13 cellular contexts compared by ENCODE assay signal in the genomic region with DNA sequence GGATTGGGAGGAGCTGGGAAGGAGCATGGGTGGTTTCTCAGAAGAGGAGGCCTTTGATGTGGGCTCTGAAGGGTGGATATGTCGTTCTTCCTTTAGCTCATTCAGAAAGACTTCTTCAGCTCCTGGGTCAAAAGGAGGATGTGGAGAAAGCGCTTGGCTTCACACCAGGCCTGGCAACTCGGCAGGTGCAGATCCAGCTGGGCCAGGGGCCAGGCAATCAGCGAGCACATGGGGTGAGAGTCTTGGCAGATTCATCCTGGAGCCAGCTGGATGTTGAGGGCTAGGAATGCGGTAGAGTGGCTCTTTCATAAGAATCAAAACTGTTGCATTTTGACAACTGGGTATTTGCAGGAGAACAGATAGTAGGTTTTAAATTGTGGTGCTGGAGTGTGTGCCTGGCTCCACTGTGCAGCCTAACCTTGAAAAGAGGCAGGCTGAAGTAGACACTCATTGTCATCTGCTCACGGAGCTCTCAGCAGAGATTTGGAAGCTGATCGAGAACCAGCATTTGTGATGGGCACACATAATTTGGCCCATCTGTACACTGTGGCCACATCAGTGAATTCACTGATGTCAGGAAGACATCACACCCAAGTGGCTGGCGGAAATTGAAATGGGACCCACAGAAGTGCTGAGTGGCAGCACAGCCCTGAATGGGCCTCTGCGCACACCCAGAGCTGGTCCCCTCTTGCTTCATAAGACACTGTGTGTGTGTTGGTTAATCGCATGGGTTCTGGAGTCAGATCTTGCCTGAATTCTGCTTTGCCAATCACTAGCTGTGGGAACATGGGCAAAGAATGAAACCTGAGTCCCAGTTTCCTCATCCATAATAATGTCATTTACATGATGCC.
DNase-seq lines count a peak whose midpoint lies in the region; ATAC-seq, FAIRE-seq and TF ChIP-seq lines count a peak whose summit lies in the region.
"Had no signal": no experiment of that assay in that cellular context is flagged by ENCODE, and none has a peak within 500 bp of the region (broad histone marks: within the 10 kb centered on the region; RNA-seq: fewer than 3 reads in every experiment).

No MANE protein-coding gene starts in this region.

- TF ChIP-seq CTCF in astrocyte of the spinal cord (IDR thresholded peaks at IDR 0.05; ENCODE audit: low read depth, low read length), result no peak
- TF ChIP-seq CTCF in SK-N-SH (IDR thresholded peaks at IDR 0.05), result no peak
- TF ChIP-seq CTCF in natural killer cell (IDR thresholded peaks at IDR 0.05), result no peak

- TF ChIP-seq RAD21 in Ishikawa (IDR thresholded peaks at IDR 0.05; ENCODE audit: low read depth) (no peak), SK-N-SH (IDR thresholded peaks at IDR 0.05; ENCODE audit: low read length) (no peak)

- H3K36me3 Mint-ChIP-seq in naive thymus-derived CD4-positive, alpha-beta T cell, result peaks cover 0 to 43% (median 17%) of the 10 kb centered on the region in 5 donors
- H3K36me3 Mint-ChIP-seq in natural killer cell, result no peaks in the 10 kb centered on the region

- no peak for FAIRE-seq in GM12892 (lab: Jason Lieb, UNC)

- POLR2A ChIA-PET in naive thymus-derived CD4-positive, alpha-beta T cell (lab: Charles Lee), result interaction anchor here (0.9 kb wide), 1 partner anchor 65 kb away, joined by 3 read pairs; no protein-coding TSS in a partner anchor
- POLR2A ChIA-PET in SK-N-SH (lab: Yijun Ruan, JAX), result no interaction called here

- H3K9me3 Mint-ChIP-seq in naive thymus-derived CD4-positive, alpha-beta T cell, result peaks cover 0 to 6% (median 0%) of the 10 kb centered on the region in 11 donors
- H3K9me3 Mint-ChIP-seq in natural killer cell, result no peaks in the 10 kb centered on the region
- H3K9me3 Mint-ChIP-seq: immature natural killer cell had no signal

- peaks cover 10 to 85% (median 71%) of the 10 kb centered on the region in 7 donors for H3K4me1 Mint-ChIP-seq in naive thymus-derived CD4-positive, alpha-beta T cell
- H3K4me1 Mint-ChIP-seq in natural killer cell, result peaks cover 0 to 9% of the 10 kb centered on the region in 2 donors
- H3K4me1 Mint-ChIP-seq: CD14-positive monocyte had no signal

- no peak for TF ChIP-seq POLR2A in GM12892 (IDR thresholded peaks at IDR 0.05; ENCODE audit: low read depth, low read length)

- H3K9me3 ChIP-seq in naive thymus-derived CD4-positive, alpha-beta T cell (ENCODE audit: control insufficient read depth in 2 of 3, low read length in 3 of 3), result no peaks in the 10 kb centered on the region
- H3K9me3 ChIP-seq in SK-N-SH, result no peaks in the 10 kb centered on the region
- H3K9me3 ChIP-seq: esophagus muscularis mucosa, neutrophil had no signal

- intact Hi-C loops in naive thymus-derived CD4-positive, alpha-beta T cell (cut with micrococcal nuclease), result no loop called here
- intact Hi-C loops in natural killer cell (cut with micrococcal nuclease), result no loop called here

- no peaks in the 10 kb centered on the region for H3K36me3 ChIP-seq in naive thymus-derived CD4-positive, alpha-beta T cell (ENCODE audit: control insufficient read depth in 2 of 3, insufficient read depth in 3 of 3, low read length in 3 of 3)
- H3K36me3 ChIP-seq in SK-N-SH (replicated peaks in 1 of 2; ENCODE audit: control insufficient read depth in 1 of 2, insufficient read depth in 2 of 2, low read length in 1 of 2), result no peaks in the 10 kb centered on the region
- H3K36me3 ChIP-seq: esophagus muscularis mucosa, neutrophil had no signal

- DNase-seq in AG20443 (ENCODE audit: low spot score) (peak; percentile 18), astrocyte of the spinal cord (ENCODE audit: low read depth, low spot score) (peak; percentile 50), GM12892 (ENCODE audit: insufficient read length) (no peak), SK-N-SH (no peak), HK-2 (ENCODE audit: unreplicated experiment) (no peak), natural killer cell (no peak)
- DNase-seq in naive thymus-derived CD4-positive, alpha-beta T cell, result no peak
- DNase-seq: HFFc6, immature natural killer cell had no signal

- no peak overlapping the region for H2AFZ ChIP-seq in SK-N-SH (ENCODE audit: low read depth)

- no peak for ATAC-seq in naive thymus-derived CD4-positive, alpha-beta T cell
- ATAC-seq in natural killer cell, result no peak

- no peak for TF ChIP-seq EP300 in Ishikawa (IDR thresholded peaks at IDR 0.05; ENCODE audit: borderline replicate concordance)
- TF ChIP-seq EP300 in SK-N-SH (IDR thresholded peaks at IDR 0.05; ENCODE audit: borderline replicate concordance in 1 of 2, low read depth in 1 of 2, low read length in 1 of 2), result no peak

- no peaks in the 10 kb centered on the region for H3K27me3 Mint-ChIP-seq in naive thymus-derived CD4-positive, alpha-beta T cell
- peaks cover 0 to 4% of the 10 kb centered on the region in 2 donors for H3K27me3 Mint-ChIP-seq in natural killer cell (ENCODE audit: low read depth in 2 of 2)

- no peak overlapping the region for H3K27ac ChIP-seq in naive thymus-derived CD4-positive, alpha-beta T cell (ENCODE audit: low read depth, low read length)
- H3K27ac ChIP-seq in SK-N-SH (ENCODE audit: low read depth in 2 of 2, low read length in 1 of 2), result no peak overlapping the region
- H3K27ac ChIP-seq: neutrophil had no signal

- CTCF ChIA-PET in naive thymus-derived CD4-positive, alpha-beta T cell (lab: Charles Lee), result no interaction called here
- CTCF ChIA-PET in SK-N-SH (lab: Yijun Ruan, JAX), result no interaction called here

- H3K4me3 Mint-ChIP-seq in naive thymus-derived CD4-positive, alpha-beta T cell, result peak overlapping the region; percentile 3 to 67 (median 46)
- no peak overlapping the region for H3K4me3 Mint-ChIP-seq in natural killer cell
- H3K4me3 Mint-ChIP-seq: CD14-positive monocyte, HFFc6, immature natural killer cell had no signal

- no peak overlapping the region for H3K4me3 ChIP-seq in astrocyte of the spinal cord (ENCODE audit: low read depth, low read length)
- no peak overlapping the region for H3K4me3 ChIP-seq in naive thymus-derived CD4-positive, alpha-beta T cell (ENCODE audit: low read length)
- H3K4me3 ChIP-seq in SK-N-SH (ENCODE audit: low read depth in 2 of 2, low read length in 1 of 2), result no peak overlapping the region
- H3K4me3 ChIP-seq: esophagus muscularis mucosa had no signal

- no peak overlapping the region for H3K4me2 ChIP-seq in SK-N-SH

- H4K20me1 ChIP-seq in SK-N-SH (ENCODE audit: insufficient read depth), result no peaks in the 10 kb centered on the region

- no peaks in the 10 kb centered on the region for H3F3A ChIP-seq in SK-N-SH (replicated peaks; ENCODE audit: insufficient read depth)

- WGBS in SK-N-SH (ENCODE audit: low lambda C conversion rate), result 18% methylated on average over 7 of the region's 10 CpGs

- H3K27ac Mint-ChIP-seq in naive thymus-derived CD4-positive, alpha-beta T cell, result peak overlapping the region in 8 of 9 donors; percentile 16 to 92 (median 70)
- H3K27ac Mint-ChIP-seq in natural killer cell, result no peak overlapping the region
- H3K27ac Mint-ChIP-seq: HFFc6 had no signal

- H3K9ac ChIP-seq in SK-N-SH, result no peak overlapping the region

- H3K9me2 ChIP-seq in SK-N-SH, result no peaks in the 10 kb centered on the region

- peaks cover 0 to 10% of the 10 kb centered on the region in 2 donors for H3K4me1 ChIP-seq in naive thymus-derived CD4-positive, alpha-beta T cell (ENCODE audit: control insufficient read depth in 2 of 2, insufficient read depth in 2 of 2, low read length in 2 of 2)
- H3K4me1 ChIP-seq in SK-N-SH (ENCODE audit: control insufficient read depth in 1 of 2, insufficient read depth in 2 of 2, low read depth in 1 of 2, low read length in 1 of 2), result no peaks in the 10 kb centered on the region

- no peaks in the 10 kb centered on the region for H3K27me3 ChIP-seq in naive thymus-derived CD4-positive, alpha-beta T cell (ENCODE audit: control insufficient read depth in 2 of 2, insufficient read depth in 2 of 2, low read length in 2 of 2)
- no peaks in the 10 kb centered on the region for H3K27me3 ChIP-seq in SK-N-SH (ENCODE audit: insufficient read depth)
- H3K27me3 ChIP-seq: esophagus muscularis mucosa, neutrophil had no signal

- no peaks in the 10 kb centered on the region for H3K79me2 ChIP-seq in SK-N-SH (ENCODE audit: insufficient read depth)

- in situ Hi-C loops in astrocyte of the spinal cord (cut with HindIII; ENCODE audit: low sequenced_read_pairs), result no loop called here

TF ChIP-seq in Ishikawa, 13 proteins besides CTCF, POLR2A, EP300 and RAD21:
- TF ChIP-seq, protein P1, sequence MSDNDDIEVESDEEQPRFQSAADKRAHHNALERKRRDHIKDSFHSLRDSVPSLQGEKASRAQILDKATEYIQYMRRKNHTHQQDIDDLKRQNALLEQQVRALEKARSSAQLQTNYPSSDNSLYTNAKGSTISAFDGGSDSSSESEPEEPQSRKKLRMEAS (IDR thresholded peaks at IDR 0.05), result peak; percentile 47; the same call in 1 of the 2 replicates
- TF ChIP-seq TEAD4 (IDR thresholded peaks at IDR 0.05), result peak; percentile 37
- TF ChIP-seq NFIC (IDR thresholded peaks at IDR 0.05), result peak; percentile 60; the same call in 1 of the 2 replicates
- TF ChIP-seq TAF1 (IDR thresholded peaks at IDR 0.05; ENCODE audit: low read depth), result no peak
- no peak for TF ChIP-seq EGR1 (IDR thresholded peaks at IDR 0.05)
- TF ChIP-seq TCF12 (IDR thresholded peaks at IDR 0.05; ENCODE audit: low read depth), result peak; percentile 69

TF ChIP-seq in SK-N-SH, 30 proteins besides CTCF, POLR2A, EP300 and RAD21 (continues in another document):
- TF ChIP-seq, protein P1 (IDR thresholded peaks at IDR 0.05; ENCODE audit: low read depth), result no peak
- TF ChIP-seq IRF3 (IDR thresholded peaks at IDR 0.05; ENCODE audit: low read depth, low read length) (no peak), NFIC (IDR thresholded peaks at IDR 0.05; ENCODE audit: borderline replicate concordance) (no peak), RFX5 (IDR thresholded peaks at IDR 0.05; ENCODE audit: low read length) (no peak), SIN3A (IDR thresholded peaks at IDR 0.05; ENCODE audit: borderline replicate concordance, low read depth, low read length) (no peak)

Comparison
In these comparisons a context has a peak if more than half of its experiments do, and no peak if none do; other contexts are left out.
1. DNase-seq: peak in AG20443 (single experiment) and astrocyte of the spinal cord (single experiment); none in naive thymus-derived CD4-positive, alpha-beta T cell (0 of 9), GM12892 (single experiment), SK-N-SH (single experiment), HK-2 (single experiment) and natural killer cell (single experiment).
2. H3K27ac Mint-ChIP-seq: peak in naive thymus-derived CD4-positive, alpha-beta T cell (8 of 9); none in natural killer cell (0 of 2).